2 cellular contexts compared by ENCODE assay signal in genomic region chr10:8057636-8058273, GRCh38.
TF ChIP-seq lines count a peak whose summit lies in the region.

No MANE protein-coding gene starts in this region.

TF ChIP-seq in liver, 16 proteins besides CTCF, POLR2A, EP300 and RAD21 (continued from another document):
- no peak for TF ChIP-seq ZBTB33 (IDR thresholded peaks at IDR 0.05)

TF ChIP-seq in HepG2, 621 proteins besides CTCF, POLR2A, EP300 and RAD21 (continued from another document):
- no peak for TF ChIP-seq ZNF574 (CRISPR knock-in tag; IDR thresholded peaks at IDR 0.05)
- no peak for TF ChIP-seq ZNF737 (CRISPR knock-in tag; IDR thresholded peaks at IDR 0.05; ENCODE audit: borderline replicate concordance)
- no peak for TF ChIP-seq MAFG (CRISPR knock-in tag; IDR thresholded peaks at IDR 0.05)
- no peak for TF ChIP-seq SP140L (CRISPR knock-in tag; IDR thresholded peaks at IDR 0.05; ENCODE audit: borderline replicate concordance)
- no peak for TF ChIP-seq ZNF274 (CRISPR knock-in tag; IDR thresholded peaks at IDR 0.05)
- TF ChIP-seq HOXA3 (CRISPR knock-in tag; IDR thresholded peaks at IDR 0.05) = no peak
- no peak for TF ChIP-seq ATF2 (CRISPR knock-in tag; IDR thresholded peaks at IDR 0.05)
- no peak for TF ChIP-seq ZNF768 (CRISPR knock-in tag; IDR thresholded peaks at IDR 0.05)
- TF ChIP-seq CENPBD1 (CRISPR knock-in tag; IDR thresholded peaks at IDR 0.05; ENCODE audit: borderline replicate concordance, low read depth) = no peak
- no peak for TF ChIP-seq ZSCAN30 (CRISPR knock-in tag; IDR thresholded peaks at IDR 0.05)
- no peak for TF ChIP-seq KLF16 (CRISPR knock-in tag; IDR thresholded peaks at IDR 0.05)
- no peak for TF ChIP-seq ISX (CRISPR knock-in tag; conservative IDR thresholded peaks at IDR 0.05)
- no peak for TF ChIP-seq ZNF800 (CRISPR knock-in tag; IDR thresholded peaks at IDR 0.05)
- TF ChIP-seq ZNF292 (CRISPR knock-in tag; IDR thresholded peaks at IDR 0.05; ENCODE audit: borderline replicate concordance, low read depth) = no peak
